Comparison of ENCODE assay signal across 8 cellular contexts in genomic region chr1:203306970-203307541, GRCh38. TPM values are rescaled to one million over a fixed set of nuclear protein-coding genes. Genes with fewer than 3 reads are reported as not detected.
DNase-seq lines count a peak whose midpoint lies in the region; ATAC-seq and TF ChIP-seq lines count a peak whose summit lies in the region.

No MANE protein-coding gene starts in this region.

- intact Hi-C loops in CD14-positive monocyte (cut with micrococcal nuclease) (loop anchor here in 1 of 2 donors (5.0 kb wide), 2 partner anchors 35 kb away; no protein-coding TSS in a partner anchor), tibial artery (cut with DNase I; ENCODE audit: low total_unique reads) (loop anchor here (2.0 kb wide), 1 partner anchor 20 kb away; no protein-coding TSS in a partner anchor)

- TF ChIP-seq CTCF in CD14-positive monocyte (IDR thresholded peaks at IDR 0.05): no peak
- no peak for TF ChIP-seq CTCF in chondrocyte (IDR thresholded peaks at IDR 0.05)
- no peak for TF ChIP-seq CTCF in mesothelial cell of epicardium (IDR thresholded peaks at IDR 0.05; ENCODE audit: unreplicated experiment)
- TF ChIP-seq CTCF in tibial artery (IDR thresholded peaks at IDR 0.05): no peak

- H3K36me3 Mint-ChIP-seq in CD14-positive monocyte (peaks cover 49 to 57% of the 10 kb centered on the region in 2 donors), chondrocyte (ENCODE audit: low read depth) (peaks cover 22% of the 10 kb centered on the region), mesothelial cell of epicardium (peaks cover 29% of the 10 kb centered on the region)

- H3K4me3 ChIP-seq in SJCRH30 (peak overlapping the region; percentile 98), tibial artery (peak overlapping the region; percentile 94 to 100)

- H3K36me3 ChIP-seq in SJCRH30: peaks cover 18% of the 10 kb centered on the region
- H3K36me3 ChIP-seq in tibial artery: peaks cover 33 to 44% (median 42%) of the 10 kb centered on the region in 3 donors

- H3K4me1 Mint-ChIP-seq in CD14-positive monocyte (peaks cover 74% of the 10 kb centered on the region), chondrocyte (ENCODE audit: low read depth) (peaks cover 47% of the 10 kb centered on the region), mesothelial cell of epicardium (peaks cover 65% of the 10 kb centered on the region)

- H3K27me3 ChIP-seq in SJCRH30 (no peaks in the 10 kb centered on the region), tibial artery (no peaks in the 10 kb centered on the region)

- H3K9me3 Mint-ChIP-seq in CD14-positive monocyte: peaks cover 0 to 5% (median 1%) of the 10 kb centered on the region in 7 donors
- H3K9me3 Mint-ChIP-seq in chondrocyte (ENCODE audit: low read depth): no peaks in the 10 kb centered on the region
- H3K9me3 Mint-ChIP-seq in mesothelial cell of epicardium: no peaks in the 10 kb centered on the region

- ATAC-seq in GM21367 (IDR thresholded peaks at IDR 0.05; ENCODE audit: unreplicated experiment) (no peak), HG02885 (IDR thresholded peaks at IDR 0.05; ENCODE audit: poor library complexity, unreplicated experiment) (no peak), GM21528 (IDR thresholded peaks at IDR 0.05; ENCODE audit: low FRiP score, unreplicated experiment) (no peak)

- DNase-seq in CD14-positive monocyte (ENCODE audit: low spot score) (no peak), SJCRH30 (no peak), chondrocyte (ENCODE audit: low spot score) (no peak), mesothelial cell of epicardium (ENCODE audit: low spot score in 2 of 2, unreplicated experiment in 2 of 2) (no peak), tibial artery (peak; percentile 44 to 74)

- peak overlapping the region in 6 of 7 donors; percentile 73 to 98 (median 97) for H3K27ac Mint-ChIP-seq in CD14-positive monocyte
- H3K27ac Mint-ChIP-seq in chondrocyte (ENCODE audit: unreplicated experiment): peak overlapping the region; percentile 95
- peak overlapping the region; percentile 92 for H3K27ac Mint-ChIP-seq in mesothelial cell of epicardium

- H3K4me3 Mint-ChIP-seq in CD14-positive monocyte: peak overlapping the region; percentile 93 to 100
- peak overlapping the region; percentile 91 for H3K4me3 Mint-ChIP-seq in chondrocyte (ENCODE audit: unreplicated experiment)
- peak overlapping the region; percentile 94 for H3K4me3 Mint-ChIP-seq in mesothelial cell of epicardium

- H3K4me1 ChIP-seq in SJCRH30 (peaks cover 26% of the 10 kb centered on the region), tibial artery (peaks cover 0 to 44% (median 34%) of the 10 kb centered on the region in 4 donors)

- peak overlapping the region; percentile 52; the same call in 1 of the 2 replicates for H3K27ac ChIP-seq in SJCRH30
- H3K27ac ChIP-seq in tibial artery: peak overlapping the region; percentile 100

- H3K27me3 Mint-ChIP-seq in CD14-positive monocyte (ENCODE audit: low read depth in 3 of 3) (peaks cover 0 to 3% (median 2%) of the 10 kb centered on the region in 3 donors), chondrocyte (ENCODE audit: low read depth) (no peaks in the 10 kb centered on the region), mesothelial cell of epicardium (ENCODE audit: low read depth) (no peaks in the 10 kb centered on the region)

- H3K9me3 ChIP-seq in SJCRH30 (replicated peaks): no peaks in the 10 kb centered on the region
- H3K9me3 ChIP-seq in tibial artery: no peaks in the 10 kb centered on the region

RNA-seq across cellular contexts. Expression of gene BTG2, which starts 1.7 kb away (rescaled TPM):
- polyA plus RNA-seq in CD14-positive monocyte: 100 to 1,000 TPM; 293 to 483 TPM
- 59.8 and 63.1 TPM in 2 replicates for total RNA-seq in SJCRH30 (2014; rRNA removed; shearing (Covaris generic))
- total RNA-seq in chondrocyte: 33.2 to 41.3 TPM (median 39.9 TPM) in 3 replicates
- total RNA-seq in mesothelial cell of epicardium: 186 to 192 TPM (median 191 TPM) in 3 replicates

RNA-seq across cellular contexts. Expression of gene FMOD, which starts 43.9 kb away (rescaled TPM):
- not detected for polyA plus RNA-seq in CD14-positive monocyte
- 7.5 and 7.6 TPM in 2 replicates for total RNA-seq in SJCRH30 (2014; rRNA removed; shearing (Covaris generic))
- total RNA-seq in chondrocyte (0.47 to 0.92 TPM (median 0.85 TPM) in 3 replicates), mesothelial cell of epicardium (77.3 to 86.0 TPM (median 82.1 TPM) in 3 replicates)

Comparison
In these comparisons a context has a peak if more than half of its experiments do, and no peak if none do; other contexts are left out.
1. DNase-seq: peak in tibial artery (2 of 2); none in CD14-positive monocyte (single experiment), SJCRH30 (0 of 2), chondrocyte (single experiment) and mesothelial cell of epicardium (0 of 2).
2. Peak in every context shown above with its lines, with median percentiles within 50 percentile points of each other: H3K27ac Mint-ChIP-seq and H3K4me3 Mint-ChIP-seq.